21 cellular contexts compared by ENCODE assay signal in genomic region chr11:47441421-47441820, GRCh38. TPM values are rescaled to one million over a fixed set of nuclear protein-coding genes. Genes with fewer than 3 reads are reported as not detected.
A peak's percentile ranks its signal among the peaks of the same experiment; 100 is the strongest.
DNase-seq lines count a peak whose midpoint lies in the region; ATAC-seq and TF ChIP-seq lines count a peak whose summit lies in the region.
"Had no signal": no experiment of that assay in that cellular context is flagged by ENCODE, and none has a peak within 500 bp of the region (broad histone marks: within the 10 kb centered on the region; RNA-seq: fewer than 3 reads in every experiment).

No MANE protein-coding gene starts in this region.

- H3K36me3 ChIP-seq in left ventricle myocardium inferior (no peaks in the 10 kb centered on the region), neuronal stem cell (replicated peaks in 1 of 2; ENCODE audit: control insufficient read depth in 2 of 2, insufficient read depth in 2 of 2, low read length in 2 of 2) (no peaks in the 10 kb centered on the region)
- H3K36me3 ChIP-seq: BLaER1 treated with 17β-estradiol and CSF1 and Interleukin-3, amounts not matched to agents 10 nM and 100 nM had no signal

- peak overlapping the region; percentile 44 for H3K18ac ChIP-seq in neuronal stem cell (ENCODE audit: low read length)

- ATAC-seq in right cardiac atrium: peak; percentile 7 to 15
- ATAC-seq: A549; CD8-positive, alpha-beta T cell; GM12878 had no signal

- H3K27ac Mint-ChIP-seq in osteocyte (ENCODE audit: unreplicated experiment): no peak overlapping the region
- H3K27ac Mint-ChIP-seq: B cell; CD4-positive, alpha-beta T cell; CD8-positive, alpha-beta T cell had no signal

- WGBS in right cardiac atrium: 84% methylated on average over 12 of the region's 12 CpGs
- WGBS in neuronal stem cell (ENCODE audit: extremely low coverage in 2 of 2, insufficient read length in 2 of 2, insufficient replicate concordance in 1 of 2), 2 donors: no CpG with 5 or more reads among the region's 12 CpGs

- no peak overlapping the region for H3K4ac ChIP-seq in neuronal stem cell (ENCODE audit: low read length)

- H3K9ac ChIP-seq in neuronal stem cell (ENCODE audit: low read depth, low read length, poor library complexity): no peak overlapping the region

- H2BK120ac ChIP-seq in neuronal stem cell (ENCODE audit: low read depth, low read length): no peak overlapping the region

- no peak overlapping the region for H2AFZ ChIP-seq in neuronal stem cell (ENCODE audit: low read length)

- H3K4me1 ChIP-seq in right cardiac atrium (ENCODE audit: control insufficient read depth, insufficient read depth, low read length) (no peaks in the 10 kb centered on the region), left ventricle myocardium inferior (peaks cover 20% of the 10 kb centered on the region), neuronal stem cell (ENCODE audit: control insufficient read depth in 2 of 2, insufficient read depth in 1 of 2, low read depth in 1 of 2, low read length in 2 of 2) (peaks cover 2 to 9% of the 10 kb centered on the region in 2 donors)
- H3K4me1 ChIP-seq: A549, Caco-2 had no signal

- H3K27me3 Mint-ChIP-seq in osteocyte (ENCODE audit: unreplicated experiment): no peaks in the 10 kb centered on the region
- H3K27me3 Mint-ChIP-seq: B cell; CD4-positive, alpha-beta T cell had no signal

- H4K91ac ChIP-seq in neuronal stem cell (ENCODE audit: low read depth, low read length, poor library complexity): no peak overlapping the region

- H3K27me3 ChIP-seq in right cardiac atrium (ENCODE audit: control insufficient read depth, insufficient read depth) (no peaks in the 10 kb centered on the region), left ventricle myocardium inferior (ENCODE audit: low read depth) (no peaks in the 10 kb centered on the region), neuronal stem cell (ENCODE audit: control insufficient read depth in 3 of 3, insufficient read depth in 3 of 3, low read depth in 1 of 3, low read length in 3 of 3) (peaks cover 0 to 5% (median 0%) of the 10 kb centered on the region in 3 experiments)
- H3K27me3 ChIP-seq: BLaER1 treated with 17β-estradiol and CSF1 and Interleukin-3, amounts not matched to agents 10 nM and 100 nM had no signal

- no peak overlapping the region for H3K4me3 Mint-ChIP-seq in osteocyte (ENCODE audit: unreplicated experiment)
- H3K4me3 Mint-ChIP-seq: B cell; CD4-positive, alpha-beta T cell; CD8-positive, alpha-beta T cell had no signal

- H3K9me3 ChIP-seq in right cardiac atrium (ENCODE audit: control insufficient read depth, low read length) (no peaks in the 10 kb centered on the region), left ventricle myocardium inferior (replicated peaks) (no peaks in the 10 kb centered on the region), neuronal stem cell (replicated peaks in 1 of 2; ENCODE audit: control insufficient read depth in 2 of 2, insufficient read depth in 1 of 2, low read depth in 1 of 2, low read length in 2 of 2) (no peaks in the 10 kb centered on the region)
- H3K9me3 ChIP-seq: A549; BLaER1 treated with 17β-estradiol and CSF1 and Interleukin-3, amounts not matched to agents 10 nM and 100 nM; Caco-2 had no signal

- TF ChIP-seq CTCF in left ventricle myocardium inferior (IDR thresholded peaks at IDR 0.05; ENCODE audit: borderline replicate concordance): no peak
- TF ChIP-seq CTCF in osteocyte (IDR thresholded peaks at IDR 0.05): no peak

- H2BK12ac ChIP-seq in neuronal stem cell (ENCODE audit: low read length): no peak overlapping the region

- intact Hi-C loops in right cardiac atrium (cut with DNase I): loop anchor here in 1 of 4 donors (10.0 kb wide), 1 partner anchor 67 kb away; the partner anchor contains the start of gene SPI1
- intact Hi-C loops in left ventricle myocardium inferior (cut with micrococcal nuclease): loop anchor here (10.0 kb wide), 1 partner anchor 57 kb away; no protein-coding TSS in a partner anchor

- H2AK5ac ChIP-seq in neuronal stem cell (ENCODE audit: low read depth, low read length): peak overlapping the region; percentile 43

- no peak overlapping the region for H3K4me2 ChIP-seq in neuronal stem cell (ENCODE audit: insufficient read depth, low read length, poor library complexity, severe bottlenecking)
- H3K4me2 ChIP-seq: A549; BLaER1 treated with 17β-estradiol and CSF1 and Interleukin-3, amounts not matched to agents 10 nM and 100 nM had no signal

- no peaks in the 10 kb centered on the region for H3K36me3 Mint-ChIP-seq in osteocyte (ENCODE audit: unreplicated experiment)
- H3K36me3 Mint-ChIP-seq: CD8-positive, alpha-beta T cell had no signal

- no peaks in the 10 kb centered on the region for H3K4me1 Mint-ChIP-seq in osteocyte (ENCODE audit: unreplicated experiment)
- H3K4me1 Mint-ChIP-seq: B cell had no signal

- no peak overlapping the region for H3K14ac ChIP-seq in neuronal stem cell (ENCODE audit: low read length)

- H3K27ac ChIP-seq in right cardiac atrium (ENCODE audit: low read length): no peak overlapping the region
- H3K27ac ChIP-seq in left ventricle myocardium inferior (replicated peaks): no peak overlapping the region
- H3K27ac ChIP-seq in neuronal stem cell (replicated peaks; ENCODE audit: low read length): no peak overlapping the region
- H3K27ac ChIP-seq: 22Rv1; A549; BLaER1 treated with 17β-estradiol and CSF1 and Interleukin-3, amounts not matched to agents 10 nM and 100 nM; C4-2B had no signal

- H3K23ac ChIP-seq in neuronal stem cell (ENCODE audit: low read depth, low read length, poor library complexity): no peak overlapping the region

- no peak for DNase-seq in right cardiac atrium
- no peak for DNase-seq in left ventricle myocardium inferior
- peak; percentile 62 for DNase-seq in ELF-1 (ENCODE audit: low read depth, low spot score)
- DNase-seq in neuronal stem cell (ENCODE audit: low spot score): no peak
- no peak for DNase-seq in SW480 (ENCODE audit: low spot score)
- DNase-seq in osteocyte (ENCODE audit: extremely low spot score, unreplicated experiment): no peak
- DNase-seq: AML-193; Caco-2; Calu3; CD4-positive, alpha-beta T cell; CD8-positive, alpha-beta T cell; DMS79 treated with DMSO at 0.1 percent for 48 hours; GDM1 had no signal

- no peak overlapping the region for H4K8ac ChIP-seq in neuronal stem cell (ENCODE audit: low read depth, low read length)

- no peak overlapping the region for H2BK15ac ChIP-seq in neuronal stem cell (ENCODE audit: low read length)

- no peaks in the 10 kb centered on the region for H3K79me1 ChIP-seq in neuronal stem cell (ENCODE audit: low read depth, low read length)

- no peaks in the 10 kb centered on the region for H3K9me3 Mint-ChIP-seq in osteocyte (ENCODE audit: unreplicated experiment)
- H3K9me3 Mint-ChIP-seq: CD4-positive, alpha-beta T cell; CD8-positive, alpha-beta T cell had no signal

- H2BK5ac ChIP-seq in neuronal stem cell (ENCODE audit: low read length): no peak overlapping the region

- no peak overlapping the region for H3K4me3 ChIP-seq in right cardiac atrium (ENCODE audit: low read length)
- H3K4me3 ChIP-seq in left ventricle myocardium inferior: no peak overlapping the region
- H3K4me3 ChIP-seq in neuronal stem cell (ENCODE audit: low read length in 2 of 2): no peak overlapping the region
- H3K4me3 ChIP-seq: A549; BLaER1 treated with 17β-estradiol and CSF1 and Interleukin-3, amounts not matched to agents 10 nM and 100 nM; GM12878 had no signal

RNA-seq across cellular contexts. Expression of gene RAPSN, which starts 7.5 kb away (rescaled TPM):
- total RNA-seq in right cardiac atrium (under 1 TPM; 0.17 to 0.50 (median 0.39) TPM), left ventricle myocardium inferior (2.2 TPM), osteocyte (0.24 and 0.42 TPM in 2 replicates)
- 0.23 TPM for polyA plus RNA-seq in right cardiac atrium
- polyA plus RNA-seq in neuronal stem cell (2013, experiment 1 of 2): not detected
- polyA plus RNA-seq in neuronal stem cell (2013, experiment 2 of 2): 0.06 TPM
- total RNA-seq: A172, G401 had no signal

RNA-seq across cellular contexts. Expression of gene PSMC3, which starts 15.2 kb away (rescaled TPM):
- 100 to 1,000 TPM; 122 to 162 (median 155) TPM for total RNA-seq in right cardiac atrium
- 170 TPM for polyA plus RNA-seq in right cardiac atrium
- 146 TPM for total RNA-seq in left ventricle myocardium inferior
- polyA plus RNA-seq in neuronal stem cell (2013, experiment 1 of 2): 74.9 TPM
- 75.0 TPM for polyA plus RNA-seq in neuronal stem cell (2013, experiment 2 of 2)
- total RNA-seq in osteocyte: 123 and 126 TPM in 2 replicates

RNA-seq across cellular contexts. Expression of gene SLC39A13, which starts 33.0 kb away (rescaled TPM):
- total RNA-seq in right cardiac atrium (10 to 100 TPM; 41.7 to 46.6 (median 44.9) TPM), left ventricle myocardium inferior (36.5 TPM), osteocyte (95.4 and 98.7 TPM in 2 replicates)
- 61.6 TPM for polyA plus RNA-seq in right cardiac atrium
- 21.6 TPM for polyA plus RNA-seq in neuronal stem cell (2013, experiment 1 of 2)
- polyA plus RNA-seq in neuronal stem cell (2013, experiment 2 of 2): 20.9 TPM
